1 cellular context compared by ENCODE assay signal in genomic region chr21:26070822-26071425, GRCh38.
TF ChIP-seq lines count a peak whose summit lies in the region.

No MANE protein-coding gene starts in this region.

TF ChIP-seq in HEK293, 187 proteins besides CTCF, POLR2A, EP300 and RAD21 (continued from another document):
- TF ChIP-seq ZBTB17 (tag by site-specific recombination; IDR thresholded peaks at IDR 0.05) (0 out of 2 replicates have a peak, but pooled peaks have one; percentile 26), GLIS1 (tag by site-specific recombination; IDR thresholded peaks at IDR 0.05) (peak; percentile 29), ZNF121 (tag by site-specific recombination; IDR thresholded peaks at IDR 0.05) (no peak), ZNF202 (tag by site-specific recombination; IDR thresholded peaks at IDR 0.05; ENCODE audit: borderline replicate concordance) (no peak), ZNF169 (tag by site-specific recombination; IDR thresholded peaks at IDR 0.05) (no peak), EGR2 (tag by site-specific recombination; IDR thresholded peaks at IDR 0.05; ENCODE audit: low read depth) (no peak), ZNF37A (tag by site-specific recombination; IDR thresholded peaks at IDR 0.05) (no peak), ZNF473 (tag by site-specific recombination; IDR thresholded peaks at IDR 0.05) (no peak), ZNF521 (tag by site-specific recombination; IDR thresholded peaks at IDR 0.05) (no peak), ZNF549 (tag by site-specific recombination; IDR thresholded peaks at IDR 0.05) (no peak), ZNF571 (tag by site-specific recombination; IDR thresholded peaks at IDR 0.05) (no peak), ZFP69B (tag by site-specific recombination; IDR thresholded peaks at IDR 0.05) (no peak), ZNF626 (tag by site-specific recombination; IDR thresholded peaks at IDR 0.05) (no peak), ZSCAN23 (tag by site-specific recombination; IDR thresholded peaks at IDR 0.05) (no peak), ZNF148 (tag by site-specific recombination; IDR thresholded peaks at IDR 0.05; ENCODE audit: borderline replicate concordance) (no peak), ZNF223 (tag by site-specific recombination; IDR thresholded peaks at IDR 0.05) (no peak), KLF10 (tag by site-specific recombination; IDR thresholded peaks at IDR 0.05) (no peak), ZNF16 (tag by site-specific recombination; IDR thresholded peaks at IDR 0.05; ENCODE audit: low read depth) (no peak), GLI4 (tag by site-specific recombination; IDR thresholded peaks at IDR 0.05) (no peak), ZNF768 (tag by site-specific recombination; IDR thresholded peaks at IDR 0.05) (no peak), RBAK (tag by site-specific recombination; IDR thresholded peaks at IDR 0.05) (no peak), PRDM1 (tag by site-specific recombination; IDR thresholded peaks at IDR 0.05) (peak; percentile 84), ZNF311 (tag by site-specific recombination; IDR thresholded peaks at IDR 0.05; ENCODE audit: borderline replicate concordance) (no peak), SP2 (tag by site-specific recombination; IDR thresholded peaks at IDR 0.05) (no peak), ZNF785 (tag by site-specific recombination; IDR thresholded peaks at IDR 0.05) (no peak), SP7 (tag by site-specific recombination; IDR thresholded peaks at IDR 0.05) (peak; percentile 35; the same call in 1 of the 2 replicates), ZBTB48 (tag by site-specific recombination; IDR thresholded peaks at IDR 0.05) (no peak), OSR2 (tag by site-specific recombination; IDR thresholded peaks at IDR 0.05) (peak; percentile 72), BCL11B (tag by site-specific recombination; IDR thresholded peaks at IDR 0.05; ENCODE audit: low read depth) (no peak)
- TF ChIP-seq, protein P1, sequence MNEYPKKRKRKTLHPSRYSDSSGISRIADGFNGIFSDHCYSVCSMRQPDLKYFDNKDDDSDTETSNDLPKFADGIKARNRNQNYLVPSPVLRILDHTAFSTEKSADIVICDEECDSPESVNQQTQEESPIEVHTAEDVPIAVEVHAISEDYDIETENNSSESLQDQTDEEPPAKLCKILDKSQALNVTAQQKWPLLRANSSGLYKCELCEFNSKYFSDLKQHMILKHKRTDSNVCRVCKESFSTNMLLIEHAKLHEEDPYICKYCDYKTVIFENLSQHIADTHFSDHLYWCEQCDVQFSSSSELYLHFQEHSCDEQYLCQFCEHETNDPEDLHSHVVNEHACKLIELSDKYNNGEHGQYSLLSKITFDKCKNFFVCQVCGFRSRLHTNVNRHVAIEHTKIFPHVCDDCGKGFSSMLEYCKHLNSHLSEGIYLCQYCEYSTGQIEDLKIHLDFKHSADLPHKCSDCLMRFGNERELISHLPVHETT (tag by site-specific recombination; IDR thresholded peaks at IDR 0.05), result no peak
- TF ChIP-seq, protein P2, sequence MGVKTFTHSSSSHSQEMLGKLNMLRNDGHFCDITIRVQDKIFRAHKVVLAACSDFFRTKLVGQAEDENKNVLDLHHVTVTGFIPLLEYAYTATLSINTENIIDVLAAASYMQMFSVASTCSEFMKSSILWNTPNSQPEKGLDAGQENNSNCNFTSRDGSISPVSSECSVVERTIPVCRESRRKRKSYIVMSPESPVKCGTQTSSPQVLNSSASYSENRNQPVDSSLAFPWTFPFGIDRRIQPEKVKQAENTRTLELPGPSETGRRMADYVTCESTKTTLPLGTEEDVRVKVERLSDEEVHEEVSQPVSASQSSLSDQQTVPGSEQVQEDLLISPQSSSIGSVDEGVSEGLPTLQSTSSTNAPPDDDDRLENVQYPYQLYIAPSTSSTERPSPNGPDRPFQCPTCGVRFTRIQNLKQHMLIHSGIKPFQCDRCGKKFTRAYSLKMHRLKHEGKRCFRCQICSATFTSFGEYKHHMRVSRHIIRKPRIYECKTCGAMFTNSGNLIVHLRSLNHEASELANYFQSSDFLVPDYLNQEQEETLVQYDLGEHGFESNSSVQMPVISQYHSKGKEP (tag by site-specific recombination; IDR thresholded peaks at IDR 0.05), result peak; percentile 91
- TF ChIP-seq, protein P3, sequence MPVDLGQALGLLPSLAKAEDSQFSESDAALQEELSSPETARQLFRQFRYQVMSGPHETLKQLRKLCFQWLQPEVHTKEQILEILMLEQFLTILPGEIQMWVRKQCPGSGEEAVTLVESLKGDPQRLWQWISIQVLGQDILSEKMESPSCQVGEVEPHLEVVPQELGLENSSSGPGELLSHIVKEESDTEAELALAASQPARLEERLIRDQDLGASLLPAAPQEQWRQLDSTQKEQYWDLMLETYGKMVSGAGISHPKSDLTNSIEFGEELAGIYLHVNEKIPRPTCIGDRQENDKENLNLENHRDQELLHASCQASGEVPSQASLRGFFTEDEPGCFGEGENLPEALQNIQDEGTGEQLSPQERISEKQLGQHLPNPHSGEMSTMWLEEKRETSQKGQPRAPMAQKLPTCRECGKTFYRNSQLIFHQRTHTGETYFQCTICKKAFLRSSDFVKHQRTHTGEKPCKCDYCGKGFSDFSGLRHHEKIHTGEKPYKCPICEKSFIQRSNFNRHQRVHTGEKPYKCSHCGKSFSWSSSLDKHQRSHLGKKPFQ (tag by site-specific recombination; IDR thresholded peaks at IDR 0.05), result 0 out of 2 replicates have a peak, but pooled peaks have one; percentile 36
- TF ChIP-seq, protein P4, sequence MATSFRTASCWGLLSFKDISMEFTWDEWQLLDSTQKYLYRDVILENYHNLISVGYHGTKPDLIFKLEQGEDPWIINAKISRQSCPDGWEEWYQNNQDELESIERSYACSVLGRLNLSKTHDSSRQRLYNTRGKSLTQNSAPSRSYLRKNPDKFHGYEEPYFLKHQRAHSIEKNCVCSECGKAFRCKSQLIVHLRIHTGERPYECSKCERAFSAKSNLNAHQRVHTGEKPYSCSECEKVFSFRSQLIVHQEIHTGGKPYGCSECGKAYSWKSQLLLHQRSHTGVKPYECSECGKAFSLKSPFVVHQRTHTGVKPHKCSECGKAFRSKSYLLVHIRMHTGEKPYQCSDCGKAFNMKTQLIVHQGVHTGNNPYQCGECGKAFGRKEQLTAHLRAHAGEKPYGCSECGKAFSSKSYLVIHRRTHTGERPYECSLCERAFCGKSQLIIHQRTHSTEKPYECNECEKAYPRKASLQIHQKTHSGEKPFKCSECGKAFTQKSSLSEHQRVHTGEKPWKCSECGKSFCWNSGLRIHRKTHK (tag by site-specific recombination; IDR thresholded peaks at IDR 0.05), result no peak
- TF ChIP-seq, protein P5, sequence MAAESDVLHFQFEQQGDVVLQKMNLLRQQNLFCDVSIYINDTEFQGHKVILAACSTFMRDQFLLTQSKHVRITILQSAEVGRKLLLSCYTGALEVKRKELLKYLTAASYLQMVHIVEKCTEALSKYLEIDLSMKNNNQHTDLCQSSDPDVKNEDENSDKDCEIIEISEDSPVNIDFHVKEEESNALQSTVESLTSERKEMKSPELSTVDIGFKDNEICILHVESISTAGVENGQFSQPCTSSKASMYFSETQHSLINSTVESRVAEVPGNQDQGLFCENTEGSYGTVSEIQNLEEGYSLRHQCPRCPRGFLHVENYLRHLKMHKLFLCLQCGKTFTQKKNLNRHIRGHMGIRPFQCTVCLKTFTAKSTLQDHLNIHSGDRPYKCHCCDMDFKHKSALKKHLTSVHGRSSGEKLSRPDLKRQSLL (tag by site-specific recombination; IDR thresholded peaks at IDR 0.05), result no peak
